In the genomic region with DNA sequence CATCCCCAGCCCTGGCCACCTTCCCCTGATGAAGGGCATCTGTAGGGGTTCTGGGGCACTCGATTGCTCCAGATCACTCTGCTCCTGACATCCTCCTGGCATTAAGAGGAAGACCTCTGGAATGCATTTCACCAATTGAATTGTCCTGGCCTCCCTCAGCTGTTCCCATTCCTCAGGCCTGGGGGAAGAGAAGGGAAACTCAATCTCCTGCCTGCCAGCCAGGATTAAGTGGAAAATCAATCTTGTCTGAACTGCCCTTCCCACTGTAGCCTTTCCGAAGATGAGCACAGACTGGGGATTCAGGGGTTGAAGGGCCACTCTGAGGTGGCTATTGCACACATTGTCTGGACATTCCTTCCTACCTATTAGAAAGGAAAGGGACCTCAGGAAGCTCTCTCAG, we compare ENCODE assay signal across 29 cellular contexts.
"Had no signal": no experiment of that assay in that cellular context is flagged by ENCODE, and none has a peak within 500 bp of the region (broad histone marks: within the 10 kb centered on the region; RNA-seq: fewer than 3 reads in every experiment).

No MANE protein-coding gene starts in this region.

- H3K9me3 ChIP-seq: adrenal gland, body of pancreas, breast epithelium had no signal

- H3K36me3 ChIP-seq: adrenal gland, brain microvascular endothelial cell, breast epithelium had no signal

- DNase-seq: activated B cell treated with CpG ODN at 0.5 μM for 24 hours; activated CD4-positive, alpha-beta memory T cell treated with anti-CD3 and anti-CD28 coated beads for 36 hours; activated CD4-positive, alpha-beta T cell treated with anti-CD3 and anti-CD28 coated beads for 4 hours; activated CD4-positive, alpha-beta T cell treated with anti-CD3 and anti-CD28 coated beads, Interleukin-2, amount 10 ng/mL, durations not matched to agents 24 days and 14 days; activated CD4-positive, alpha-beta T cell treated with anti-CD3 and anti-CD28 coated beads, Interleukin-2, amount 50 U/mL, for 1 hour; activated CD4-positive, alpha-beta T cell treated with anti-CD3 and anti-CD28 coated beads, Interleukin-2, amount 50 U/mL, for 4 hours; activated CD4-positive, CD25-positive, alpha-beta regulatory T cell treated with anti-CD3 and anti-CD28 coated beads, Interleukin-2, amount 50 U/mL, for 72 hours; activated CD8-positive, alpha-beta memory T cell treated with anti-CD3 and anti-CD28 coated beads, Interleukin-2, amount 50 U/mL, for 4 hours; activated CD8-positive, alpha-beta T cell treated with anti-CD3 and anti-CD28 coated beads for 36 hours; activated effector memory CD4-positive, alpha-beta T cell treated with anti-CD3 and anti-CD28 coated beads, Interleukin-2, amount 50 U/mL, for 16 hours; activated gamma-delta T cell treated with Interleukin-2 at 50 U/mL for 16 hours; activated naive CD4-positive, alpha-beta T cell; activated naive CD4-positive, alpha-beta T cell treated with anti-CD3 and anti-CD28 coated beads for 36 hours; activated naive CD4-positive, alpha-beta T cell treated with anti-CD3 and anti-CD28 coated beads, Interleukin-2, amount 50 U/mL, for 16 hours; activated naive CD8-positive, alpha-beta T cell treated with anti-CD3 and anti-CD28 coated beads for 36 hours; activated T-cell treated with anti-CD3 and anti-CD28 coated beads for 4 hours; activated T-cell treated with anti-CD3 and anti-CD28 coated beads, Interleukin-2, amount 50 U/mL, for 1 hour; activated T-cell treated with anti-CD3 and anti-CD28 coated beads, Interleukin-2, amount 50 U/mL, for 4 hours; activated T-cell treated with anti-CD3 and anti-CD28 coated beads, Interleukin-2, amount 50 U/mL, for 72 hours; adrenal gland; amniotic stem cell; aorta; body of pancreas; brain microvascular endothelial cell; central memory CD4-positive, alpha-beta T cell; T-helper 1 cell; T-helper 2 cell; T-helper 9 cell had no signal

- H3K27me3 ChIP-seq: adrenal gland, body of pancreas, brain microvascular endothelial cell, breast epithelium had no signal

- H3K27ac ChIP-seq: adrenal gland, body of pancreas, brain microvascular endothelial cell, breast epithelium had no signal

- H3K4me3 ChIP-seq: adrenal gland, body of pancreas, breast epithelium had no signal
